Comparison of ENCODE assay signal across 18 cellular contexts in genomic region chr5:179504600-179505396, GRCh38.
"Had no signal": no experiment of that assay in that cellular context is flagged by ENCODE, and none has a peak within 500 bp of the region (broad histone marks: within the 10 kb centered on the region; RNA-seq: fewer than 3 reads in every experiment).

No MANE protein-coding gene starts in this region.

- H3K4me1 Mint-ChIP-seq: activated T-helper 17 cell treated with anti-CD3 and anti-CD28 coated beads, Interleukin-2, amount 50 U/mL, for 72 hours had no signal

- H3K9me3 Mint-ChIP-seq: activated CD4-positive, alpha-beta T cell treated with anti-CD3 and anti-CD28 coated beads, Interleukin-2, amount 10 ng/mL, durations not matched to agents 24 days and 14 days; activated CD8-positive, alpha-beta T cell treated with anti-CD3 and anti-CD28 coated beads for 36 hours; activated T-helper 17 cell treated with anti-CD3 and anti-CD28 coated beads, Interleukin-2, amount 50 U/mL, for 72 hours; stimulated activated naive CD8-positive, alpha-beta T cell treated with anti-CD3 and anti-CD28 coated beads, Interleukin-15, amount 100 ng/mL, for 72 hours; T-cell; type B pancreatic cell had no signal

- H3K27me3 Mint-ChIP-seq: activated CD4-positive, alpha-beta T cell treated with anti-CD3 and anti-CD28 coated beads, Interleukin-2, amount 10 ng/mL, durations not matched to agents 24 days and 14 days; activated CD8-positive, alpha-beta T cell treated with anti-CD3 and anti-CD28 coated beads for 36 hours; activated T-helper 17 cell treated with anti-CD3 and anti-CD28 coated beads, Interleukin-2, amount 50 U/mL, for 72 hours; naive thymus-derived CD4-positive, alpha-beta T cell; stimulated activated naive CD8-positive, alpha-beta T cell treated with anti-CD3 and anti-CD28 coated beads, Interleukin-15, amount 100 ng/mL, for 72 hours; T-cell; type B pancreatic cell had no signal

- H3K36me3 Mint-ChIP-seq: naive thymus-derived CD4-positive, alpha-beta T cell; T-cell; type B pancreatic cell had no signal

- H3K27ac Mint-ChIP-seq: activated CD4-positive, alpha-beta T cell treated with anti-CD3 and anti-CD28 coated beads, Interleukin-2, amount 10 ng/mL, durations not matched to agents 24 days and 14 days; activated CD8-positive, alpha-beta T cell treated with anti-CD3 and anti-CD28 coated beads for 36 hours; activated naive CD4-positive, alpha-beta T cell treated with anti-CD3 and anti-CD28 coated beads for 36 hours; activated T-helper 17 cell treated with anti-CD3 and anti-CD28 coated beads, Interleukin-2, amount 50 U/mL, for 72 hours; naive thymus-derived CD4-positive, alpha-beta T cell; stimulated activated naive CD8-positive, alpha-beta T cell treated with anti-CD3 and anti-CD28 coated beads, Interleukin-15, amount 100 ng/mL, for 72 hours; T-cell; type B pancreatic cell had no signal

- H3K4me3 ChIP-seq: skin epidermis, suprapubic skin had no signal

- DNase-seq: activated CD4-positive, alpha-beta T cell treated with anti-CD3 and anti-CD28 coated beads, Interleukin-2, amount 10 ng/mL, durations not matched to agents 24 days and 14 days; activated CD4-positive, CD25-positive, alpha-beta regulatory T cell; activated CD8-positive, alpha-beta T cell treated with anti-CD3 and anti-CD28 coated beads for 36 hours; activated naive CD4-positive, alpha-beta T cell treated with anti-CD3 and anti-CD28 coated beads for 36 hours; activated T-cell treated with anti-CD3 and anti-CD28 coated beads, Interleukin-2, amount 50 U/mL, for 1 hour; anterior cingulate cortex; cortex of kidney; mesenchymal stem cell; naive thymus-derived CD4-positive, alpha-beta T cell; SK-N-SH; stimulated activated CD4-positive, alpha-beta T cell treated with anti-CD3 and anti-CD28 coated beads, Interleukin-4, amount 100 ng/mL, for 1 hour; stimulated activated naive CD8-positive, alpha-beta T cell treated with anti-CD3 and anti-CD28 coated beads, Interleukin-15, amount 100 ng/mL, for 72 hours; T-cell had no signal

- ATAC-seq: activated CD8-positive, alpha-beta T cell treated with anti-CD3 and anti-CD28 coated beads for 36 hours; activated T-helper 17 cell treated with anti-CD3 and anti-CD28 coated beads, Interleukin-2, amount 50 U/mL, for 72 hours; naive thymus-derived CD4-positive, alpha-beta T cell; right cardiac atrium; stimulated activated naive CD8-positive, alpha-beta T cell treated with anti-CD3 and anti-CD28 coated beads, Interleukin-15, amount 100 ng/mL, for 72 hours; T-cell had no signal

- H3K27me3 ChIP-seq: suprapubic skin had no signal

- H3K27ac ChIP-seq: skin epidermis, suprapubic skin had no signal

- H3K9me3 ChIP-seq: SK-N-SH, suprapubic skin had no signal

- H3K36me3 ChIP-seq: suprapubic skin had no signal

- H3K4me2 ChIP-seq: SK-N-SH had no signal

- H3K4me3 Mint-ChIP-seq: activated CD4-positive, alpha-beta T cell treated with anti-CD3 and anti-CD28 coated beads, Interleukin-2, amount 10 ng/mL, durations not matched to agents 24 days and 14 days; activated CD8-positive, alpha-beta T cell treated with anti-CD3 and anti-CD28 coated beads for 36 hours; activated naive CD4-positive, alpha-beta T cell treated with anti-CD3 and anti-CD28 coated beads for 36 hours; activated T-helper 17 cell treated with anti-CD3 and anti-CD28 coated beads, Interleukin-2, amount 50 U/mL, for 72 hours; naive thymus-derived CD4-positive, alpha-beta T cell; stimulated activated naive CD8-positive, alpha-beta T cell treated with anti-CD3 and anti-CD28 coated beads, Interleukin-15, amount 100 ng/mL, for 72 hours; T-cell; type B pancreatic cell had no signal

- H3K9me2 ChIP-seq: SK-N-SH had no signal

- H3K4me1 ChIP-seq: suprapubic skin had no signal
